ENCODE assay signal across 1 cellular context in the genomic region with DNA sequence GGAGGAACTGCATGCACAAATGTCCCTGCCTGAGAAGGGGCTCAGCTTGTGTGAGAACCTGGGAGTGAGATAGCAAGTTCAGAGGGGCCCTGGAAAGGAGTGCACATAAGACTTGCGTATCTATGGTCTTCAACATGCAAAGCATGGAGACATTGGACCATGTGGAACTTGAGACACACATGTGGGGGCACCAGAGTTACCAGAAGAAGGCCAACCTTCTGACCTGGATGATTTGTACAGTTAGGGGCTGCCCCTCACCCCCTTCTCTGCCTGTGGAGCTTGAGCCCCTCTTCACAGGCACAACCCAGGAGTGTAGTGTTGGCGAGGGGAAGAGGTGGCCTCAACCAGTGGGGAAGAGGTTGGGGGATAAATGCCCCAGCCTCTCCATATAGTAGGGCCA.
TF ChIP-seq lines count a peak whose summit lies in the region.

No MANE protein-coding gene starts in this region.

TF ChIP-seq in IMR-90, 13 proteins besides CTCF, POLR2A, EP300 and RAD21:
- TF ChIP-seq CEBPB (IDR thresholded peaks at IDR 0.05; ENCODE audit: low read depth, low read length): no peak
- TF ChIP-seq SMC3 (IDR thresholded peaks at IDR 0.05; ENCODE audit: low read depth, low read length): no peak
- TF ChIP-seq RFX5 (IDR thresholded peaks at IDR 0.05; ENCODE audit: low read depth, low read length): no peak
- TF ChIP-seq, protein P1, sequence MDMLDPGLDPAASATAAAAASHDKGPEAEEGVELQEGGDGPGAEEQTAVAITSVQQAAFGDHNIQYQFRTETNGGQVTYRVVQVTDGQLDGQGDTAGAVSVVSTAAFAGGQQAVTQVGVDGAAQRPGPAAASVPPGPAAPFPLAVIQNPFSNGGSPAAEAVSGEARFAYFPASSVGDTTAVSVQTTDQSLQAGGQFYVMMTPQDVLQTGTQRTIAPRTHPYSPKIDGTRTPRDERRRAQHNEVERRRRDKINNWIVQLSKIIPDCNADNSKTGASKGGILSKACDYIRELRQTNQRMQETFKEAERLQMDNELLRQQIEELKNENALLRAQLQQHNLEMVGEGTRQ (IDR thresholded peaks at IDR 0.05; ENCODE audit: low read depth, low read length): no peak
- TF ChIP-seq RCOR1 (IDR thresholded peaks at IDR 0.05; ENCODE audit: insufficient replicate concordance, low read length): no peak
- no peak for TF ChIP-seq MAFK (IDR thresholded peaks at IDR 0.05; ENCODE audit: low read depth, low read length)
- no peak for TF ChIP-seq MXI1 (IDR thresholded peaks at IDR 0.05; ENCODE audit: borderline replicate concordance, low read depth, low read length)
- TF ChIP-seq, protein P2, sequence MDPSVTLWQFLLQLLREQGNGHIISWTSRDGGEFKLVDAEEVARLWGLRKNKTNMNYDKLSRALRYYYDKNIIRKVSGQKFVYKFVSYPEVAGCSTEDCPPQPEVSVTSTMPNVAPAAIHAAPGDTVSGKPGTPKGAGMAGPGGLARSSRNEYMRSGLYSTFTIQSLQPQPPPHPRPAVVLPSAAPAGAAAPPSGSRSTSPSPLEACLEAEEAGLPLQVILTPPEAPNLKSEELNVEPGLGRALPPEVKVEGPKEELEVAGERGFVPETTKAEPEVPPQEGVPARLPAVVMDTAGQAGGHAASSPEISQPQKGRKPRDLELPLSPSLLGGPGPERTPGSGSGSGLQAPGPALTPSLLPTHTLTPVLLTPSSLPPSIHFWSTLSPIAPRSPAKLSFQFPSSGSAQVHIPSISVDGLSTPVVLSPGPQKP (IDR thresholded peaks at IDR 0.05; ENCODE audit: borderline replicate concordance, low read depth, low read length): no peak
- no peak for TF ChIP-seq BHLHE40 (IDR thresholded peaks at IDR 0.05; ENCODE audit: low read depth, low read length)
- TF ChIP-seq MAZ (IDR thresholded peaks at IDR 0.05; ENCODE audit: borderline replicate concordance, low read depth, low read length): no peak
- no peak for TF ChIP-seq FOS (IDR thresholded peaks at IDR 0.05; ENCODE audit: low read depth, low read length)
- TF ChIP-seq NFE2L2 (IDR thresholded peaks at IDR 0.05; ENCODE audit: low read depth, low read length): no peak
- no peak for TF ChIP-seq CHD1 (IDR thresholded peaks at IDR 0.05; ENCODE audit: low read depth, low read length)
